In the genomic region with DNA sequence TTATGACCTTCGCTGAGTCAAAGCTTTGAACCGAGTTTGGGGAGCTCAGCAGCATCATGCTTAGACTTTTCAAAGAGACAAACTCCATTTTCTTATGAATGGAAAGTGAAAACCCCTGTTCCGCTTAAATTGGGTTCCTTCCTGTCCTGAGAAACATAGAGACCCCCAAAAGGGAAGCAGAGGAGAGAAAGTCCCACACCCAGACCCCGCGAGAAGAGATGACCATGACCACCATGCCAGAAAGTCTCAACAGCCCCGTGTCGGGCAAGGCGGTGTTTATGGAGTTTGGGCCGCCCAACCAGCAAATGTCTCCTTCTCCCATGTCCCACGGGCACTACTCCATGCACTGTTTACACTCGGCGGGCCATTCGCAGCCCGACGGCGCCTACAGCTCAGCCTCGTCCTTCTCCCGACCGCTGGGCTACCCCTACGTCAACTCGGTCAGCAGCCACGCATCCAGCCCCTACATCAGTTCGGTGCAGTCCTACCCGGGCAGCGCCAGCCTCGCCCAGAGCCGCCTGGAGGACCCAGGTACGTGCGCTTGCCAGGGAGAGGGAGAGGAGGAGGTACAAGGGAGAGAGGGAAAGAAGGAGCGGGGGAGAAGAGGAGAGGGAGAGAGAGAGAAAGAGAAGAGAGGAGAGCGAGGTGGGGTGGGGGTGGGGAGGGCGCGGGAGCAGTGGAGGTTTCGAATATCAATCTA, we compare ENCODE assay signal across 8 cellular contexts. TPM values are rescaled to one million over a fixed set of nuclear protein-coding genes. Genes with fewer than 3 reads are reported as not detected.
A peak's percentile ranks its signal among the peaks of the same experiment; 100 is the strongest.
DNase-seq lines count a peak whose midpoint lies in the region; ATAC-seq and TF ChIP-seq lines count a peak whose summit lies in the region.

A gene (plus strand): TSS at position 48 of the 700 bp plus-strand sequence. CDS start 171 bp downstream, at position 219.

- POLR2A ChIA-PET in T-cell (lab: Charles Lee) = interaction anchor here in 1 of 2 donors (0.5 kb wide), 1 partner anchor 1798 kb away, joined by 3 read pairs; no protein-coding TSS in a partner anchor

- peaks cover 35% of the 10 kb centered on the region for H3K4me1 ChIP-seq in smooth muscle cell (ENCODE audit: low read depth)

- no peaks in the 10 kb centered on the region for H3F3A ChIP-seq in smooth muscle cell (ENCODE audit: low read depth)

- TF ChIP-seq CTCF in glutamatergic neuron (IDR thresholded peaks at IDR 0.05; ENCODE audit: partially characterized antibody, unreplicated experiment) (no peak), smooth muscle cell (IDR thresholded peaks at IDR 0.05; ENCODE audit: borderline replicate concordance, insufficient read depth, poor library complexity, severe bottlenecking) (no peak), GM13977 (IDR thresholded peaks at IDR 0.05; ENCODE audit: extremely low read depth, insufficient read depth, missing control alignments) (no peak)

- H3K4me3 Mint-ChIP-seq in T-cell (peak within 1 kb of the TSS; percentile 56 to 74 (median 70)), glutamatergic neuron (ENCODE audit: unreplicated experiment) (peak within 1 kb of the TSS; percentile 90)

- H3K27me3 ChIP-seq in smooth muscle cell (ENCODE audit: low read depth) = peaks cover 100% of the 10 kb centered on the region

- peak within 1 kb of the TSS; percentile 38 for H3K9ac ChIP-seq in smooth muscle cell (ENCODE audit: low read depth)

- H3K27ac Mint-ChIP-seq in T-cell = peak within 1 kb of the TSS; percentile 22 to 85
- peak within 1 kb of the TSS; percentile 17 for H3K27ac Mint-ChIP-seq in glutamatergic neuron (ENCODE audit: unreplicated experiment)

- no peaks in the 10 kb centered on the region for H3K9me3 ChIP-seq in smooth muscle cell (replicated peaks; ENCODE audit: low read depth)

- in situ Hi-C loops in GM13977 (cut with MboI; ENCODE audit: low pct_unique_long_range_greater_than_20kb, low sequenced_read_pairs, unreplicated experiment) = loop anchor here (10.0 to 25.0 kb wide), 3 partner anchors 273 to 1371 kb away; a partner anchor contains a TSS

- peak; percentile 28 for DNase-seq in activated CD4-positive, alpha-beta T cell treated with anti-CD3 and anti-CD28 coated beads for 48 hours
- DNase-seq in activated CD4-positive, alpha-beta T cell treated with anti-CD3 and anti-CD28 coated beads, Interleukin-2, amount 50 U/mL, for 4 hours = no peak
- peak in 1 of 34 experiments; percentile 14 for DNase-seq in T-cell
- no peak for DNase-seq in glutamatergic neuron
- DNase-seq in smooth muscle cell (lab: John Stamatoyannopoulos, UW; ENCODE audit: unreplicated experiment) = no peak
- no peak for DNase-seq in GM13977 (ENCODE audit: low spot score)
- DNase-seq in NOMO-1 (lab: John Stamatoyannopoulos, UW; ENCODE audit: unreplicated experiment in 2 of 2) = no peak

- no peaks in the 10 kb centered on the region for H3K79me2 ChIP-seq in smooth muscle cell (ENCODE audit: low read depth)

- H3K4me3 ChIP-seq in smooth muscle cell = peak within 1 kb of the TSS; percentile 54

- ATAC-seq in HG03045 (IDR thresholded peaks at IDR 0.05; ENCODE audit: unreplicated experiment) (peak; percentile 12), T-cell (replicated peaks in 1 of 4) (peak in 3 of 4 experiments; percentile 39 to 51 (median 41))

- H3K4me2 ChIP-seq in smooth muscle cell = peak within 1 kb of the TSS; percentile 92

- H2AFZ ChIP-seq in smooth muscle cell (ENCODE audit: low read depth) = peak within 1 kb of the TSS; percentile 61

- peaks cover 53 to 61% (median 58%) of the 10 kb centered on the region in 3 donors for H3K4me1 Mint-ChIP-seq in T-cell
- peaks cover 28% of the 10 kb centered on the region for H3K4me1 Mint-ChIP-seq in glutamatergic neuron (ENCODE audit: low read depth, unreplicated experiment)

- H3K27ac ChIP-seq in smooth muscle cell (ENCODE audit: low read depth) = peak within 1 kb of the TSS; percentile 68

- no peaks in the 10 kb centered on the region for H3K36me3 ChIP-seq in smooth muscle cell (ENCODE audit: low read depth)

- CTCF ChIA-PET in T-cell (lab: Charles Lee) = interaction anchor here (0.9 to 2.6 kb wide), 4 partner anchors 13 to 21 kb away, joined by 3 to 9 read pairs (median 6); a partner anchor contains a TSS

- 2% methylated on average over 31 of the region's 34 CpGs for WGBS in smooth muscle cell (ENCODE audit: low lambda C conversion rate)

- H3K36me3 Mint-ChIP-seq in T-cell (no peaks in the 10 kb centered on the region), glutamatergic neuron (ENCODE audit: unreplicated experiment) (no peaks in the 10 kb centered on the region)

- H3K27me3 Mint-ChIP-seq in T-cell (peaks cover 79 to 95% of the 10 kb centered on the region in 2 donors), glutamatergic neuron (ENCODE audit: unreplicated experiment) (peaks cover 58% of the 10 kb centered on the region)

- H3K9me3 Mint-ChIP-seq in T-cell (no peaks in the 10 kb centered on the region), glutamatergic neuron (ENCODE audit: unreplicated experiment) (peaks cover 23% of the 10 kb centered on the region)

- no peaks in the 10 kb centered on the region for H4K20me1 ChIP-seq in smooth muscle cell (ENCODE audit: low read depth)

RNA-seq across cellular contexts. Expression of the gene that starts here (rescaled TPM):
- not detected for total RNA-seq in T-cell
- total RNA-seq in glutamatergic neuron (ENCODE audit: unreplicated experiment) = 0.61 TPM
- total RNA-seq in smooth muscle cell = 2.0 and 3.5 TPM in 2 replicates
- polyA plus RNA-seq in smooth muscle cell = 3.3 and 8.0 TPM in 2 replicates

Comparison
In these comparisons a context has a peak if more than half of its experiments do, and no peak if none do; other contexts are left out.
1. Peak in ATAC-seq in T-cell; RNA of the gene not detected or under 1 TPM.